Comparison of ENCODE assay signal across 8 cellular contexts in genomic region chrX:119942831-119943184, GRCh38.
DNase-seq lines count a peak whose midpoint lies in the region; ATAC-seq lines count a peak whose summit lies in the region.

No MANE protein-coding gene starts in this region.

- H3K27me3 Mint-ChIP-seq in T-helper 2 cell treated with Interferon-gamma antibody and Interleukin-4, amounts not matched to agents 5 μg/mL and 100 μg/mL, for 36 hours (ENCODE audit: low read depth): no peaks in the 10 kb centered on the region

- H3K27me3 ChIP-seq in adipocyte (replicated peaks; ENCODE audit: control insufficient read depth, insufficient read depth, low read length): no peaks in the 10 kb centered on the region

- H3K27ac Mint-ChIP-seq in T-helper 2 cell treated with Interferon-gamma antibody and Interleukin-4, amounts not matched to agents 5 μg/mL and 100 μg/mL, for 36 hours: peak overlapping the region; percentile 98

- no peaks in the 10 kb centered on the region for H3K36me3 ChIP-seq in adipocyte (ENCODE audit: control insufficient read depth, insufficient read depth, low read length, severe bottlenecking)

- peak overlapping the region; percentile 90 for H3K4me3 ChIP-seq in adipocyte (ENCODE audit: low read length)

- peak overlapping the region; percentile 88 for H3K9ac ChIP-seq in adipocyte (ENCODE audit: low read length)

- H3K4me1 Mint-ChIP-seq in T-helper 2 cell treated with Interferon-gamma antibody and Interleukin-4, amounts not matched to agents 5 μg/mL and 100 μg/mL, for 36 hours (ENCODE audit: low read depth): peaks cover 14% of the 10 kb centered on the region

- H3K36me3 Mint-ChIP-seq in T-helper 2 cell treated with Interferon-gamma antibody and Interleukin-4, amounts not matched to agents 5 μg/mL and 100 μg/mL, for 36 hours (ENCODE audit: low read depth): peaks cover under 1% of the 10 kb centered on the region

- no peaks in the 10 kb centered on the region for H3K9me3 Mint-ChIP-seq in T-helper 2 cell treated with Interferon-gamma antibody and Interleukin-4, amounts not matched to agents 5 μg/mL and 100 μg/mL, for 36 hours

- no peak for DNase-seq in T-helper 2 cell treated with Interferon-gamma antibody and Interleukin-4, amounts not matched to agents 5 μg/mL and 100 μg/mL, for 36 hours (ENCODE audit: low spot score)
- DNase-seq in T-helper 2 cell: no peak
- peak; percentile 42 for DNase-seq in adipocyte (ENCODE audit: low read depth)
- peak; percentile 1 for DNase-seq in inferior parietal cortex (ENCODE audit: extremely low spot score)
- peak; percentile 2 for DNase-seq in stromal cell of bone marrow (ENCODE audit: low read depth)
- no peak for DNase-seq in HuH-7 (ENCODE audit: low spot score)
- no peak for DNase-seq in GM19240 (ENCODE audit: insufficient read length, low spot score)

- peak overlapping the region; percentile 96 for H3K4me3 Mint-ChIP-seq in T-helper 2 cell treated with Interferon-gamma antibody and Interleukin-4, amounts not matched to agents 5 μg/mL and 100 μg/mL, for 36 hours

- H3K9me3 ChIP-seq in adipocyte (ENCODE audit: control insufficient read depth, low read length): no peaks in the 10 kb centered on the region

- peak; percentile 17 for ATAC-seq in HG03159 (IDR thresholded peaks at IDR 0.05; ENCODE audit: unreplicated experiment)

- H3K4me1 ChIP-seq in adipocyte (ENCODE audit: control insufficient read depth, insufficient read depth, low read length): peaks cover 5% of the 10 kb centered on the region

Comparison
In these comparisons a context has a peak if more than half of its experiments do, and no peak if none do; other contexts are left out.
1. DNase-seq: peak in adipocyte (single experiment), inferior parietal cortex (single experiment) and stromal cell of bone marrow (single experiment); none in T-helper 2 cell treated with Interferon-gamma antibody and Interleukin-4, amounts not matched to agents 5 μg/mL and 100 μg/mL, for 36 hours (single experiment), T-helper 2 cell (0 of 5), HuH-7 (single experiment) and GM19240 (single experiment).